2 cellular contexts compared by ENCODE assay signal in the genomic region with DNA sequence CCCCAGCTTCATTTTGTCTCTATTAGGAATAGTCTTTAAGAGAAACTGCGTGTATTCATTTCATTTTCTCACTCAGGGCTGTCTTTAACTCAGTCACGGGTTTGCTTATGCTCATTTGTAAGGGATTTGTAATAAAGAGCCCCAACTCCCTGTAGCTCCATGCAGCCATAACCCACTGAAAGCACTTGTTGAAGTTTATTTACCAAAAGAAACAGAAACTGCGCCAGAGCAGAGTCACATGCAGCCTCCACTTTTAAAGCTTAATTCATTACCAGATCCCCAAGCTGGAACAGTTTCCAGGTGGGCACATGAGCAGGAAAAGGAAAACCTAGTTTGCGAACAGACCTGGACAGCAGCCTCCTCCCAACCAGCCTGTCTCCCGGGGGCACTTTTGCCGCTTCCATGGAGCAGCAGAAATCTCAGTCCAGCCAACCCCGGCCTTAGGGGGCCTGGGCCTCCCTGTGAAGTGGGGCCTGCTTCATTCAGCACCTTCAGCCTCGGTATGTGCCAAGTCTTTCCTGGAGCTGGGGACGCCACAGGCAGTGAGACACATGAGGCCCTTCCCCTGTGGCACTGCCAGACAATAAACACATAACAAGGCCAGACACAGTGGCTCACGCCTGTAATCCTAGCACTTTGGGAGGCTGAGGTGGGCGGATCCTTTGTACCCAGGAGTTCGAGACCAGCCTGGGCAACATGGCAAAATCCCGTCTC.
TF ChIP-seq lines count a peak whose summit lies in the region.

No MANE protein-coding gene starts in this region.

TF ChIP-seq in GM23338, 12 proteins besides CTCF, POLR2A, EP300 and RAD21:
- TF ChIP-seq NANOG (IDR thresholded peaks at IDR 0.05; ENCODE audit: borderline replicate concordance) (no peak), ZNF114 (CRISPR knock-in tag; IDR thresholded peaks at IDR 0.05) (no peak)

TF ChIP-seq in GM12878, 131 proteins besides CTCF, POLR2A, EP300 and RAD21:
- peak; percentile 54 for TF ChIP-seq IKZF1 (conservative IDR thresholded peaks at IDR 0.05)
- peak; percentile 63 for TF ChIP-seq RAD51 (IDR thresholded peaks at IDR 0.05)
- 0 out of 2 replicates have a peak, but pooled peaks have one; percentile 24 for TF ChIP-seq NFIC (IDR thresholded peaks at IDR 0.05; ENCODE audit: low read depth, low read length)
- TF ChIP-seq TAF1 (IDR thresholded peaks at IDR 0.05; ENCODE audit: borderline replicate concordance, low read depth, low read length): 0 out of 2 replicates have a peak, but pooled peaks have one; percentile 11
- no peak for TF ChIP-seq KDM1A (IDR thresholded peaks at IDR 0.05; ENCODE audit: borderline replicate concordance)
- 0 out of 2 replicates have a peak, but pooled peaks have one; percentile 11 for TF ChIP-seq SIN3A (IDR thresholded peaks at IDR 0.05; ENCODE audit: low read depth, low read length)
- TF ChIP-seq BHLHE40 (IDR thresholded peaks at IDR 0.05; ENCODE audit: borderline replicate concordance in 1 of 2, low read depth in 2 of 2, low read length in 1 of 2): peak; percentile 71 to 72; a peak in 3 of 4 replicates
- peak; percentile 43 to 50; a peak in 3 of 4 replicates for TF ChIP-seq IKZF2 (IDR thresholded peaks at IDR 0.05)
- TF ChIP-seq POLR2AphosphoS5 (IDR thresholded peaks at IDR 0.05; ENCODE audit: low read length): peak; percentile 24; the same call in 1 of the 2 replicates
- TF ChIP-seq ASH2L (IDR thresholded peaks at IDR 0.05; ENCODE audit: borderline replicate concordance, low read depth): 0 out of 2 replicates have a peak, but pooled peaks have one; percentile 68
- 0 out of 2 replicates have a peak, but pooled peaks have one; percentile 29 for TF ChIP-seq JUNB (IDR thresholded peaks at IDR 0.05)
- TF ChIP-seq, protein P1, sequence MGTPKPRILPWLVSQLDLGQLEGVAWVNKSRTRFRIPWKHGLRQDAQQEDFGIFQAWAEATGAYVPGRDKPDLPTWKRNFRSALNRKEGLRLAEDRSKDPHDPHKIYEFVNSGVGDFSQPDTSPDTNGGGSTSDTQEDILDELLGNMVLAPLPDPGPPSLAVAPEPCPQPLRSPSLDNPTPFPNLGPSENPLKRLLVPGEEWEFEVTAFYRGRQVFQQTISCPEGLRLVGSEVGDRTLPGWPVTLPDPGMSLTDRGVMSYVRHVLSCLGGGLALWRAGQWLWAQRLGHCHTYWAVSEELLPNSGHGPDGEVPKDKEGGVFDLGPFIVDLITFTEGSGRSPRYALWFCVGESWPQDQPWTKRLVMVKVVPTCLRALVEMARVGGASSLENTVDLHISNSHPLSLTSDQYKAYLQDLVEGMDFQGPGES (IDR thresholded peaks at IDR 0.05): no peak
- TF ChIP-seq RELB (IDR thresholded peaks at IDR 0.05; ENCODE audit: low read depth): peak; percentile 48; the same call in 1 of the 2 replicates
- no peak for TF ChIP-seq ZNF274 (IDR thresholded peaks at IDR 0.05; ENCODE audit: insufficient read depth, insufficient read length)
- TF ChIP-seq RELA (IDR thresholded peaks at IDR 0.05; ENCODE audit: borderline replicate concordance, partially characterized antibody): no peak
- TF ChIP-seq RUNX3 (IDR thresholded peaks at IDR 0.05; ENCODE audit: low read length): peak; percentile 34; the same call in 1 of the 2 replicates
- 0 out of 2 replicates have a peak, but pooled peaks have one; percentile 29 for TF ChIP-seq WRNIP1 (IDR thresholded peaks at IDR 0.05; ENCODE audit: borderline replicate concordance, low read depth, low read length)
- peak; percentile 36; the same call in 1 of the 2 replicates for TF ChIP-seq EED (IDR thresholded peaks at IDR 0.05; ENCODE audit: low read depth)
- 0 out of 2 replicates have a peak, but pooled peaks have one; percentile 19 for TF ChIP-seq SMAD5 (IDR thresholded peaks at IDR 0.05; ENCODE audit: low read depth)
- TF ChIP-seq E2F8 (IDR thresholded peaks at IDR 0.05; ENCODE audit: low read depth, partially characterized antibody): no peak
- no peak for TF ChIP-seq BCL11A (IDR thresholded peaks at IDR 0.05; ENCODE audit: low read depth, low read length)
- TF ChIP-seq CREB1 (IDR thresholded peaks at IDR 0.05; ENCODE audit: low read depth): 0 out of 2 replicates have a peak, but pooled peaks have one; percentile 8
